In genomic region chr10:47347303-47347675, GRCh38 we compare ENCODE assay signal across 1 cellular context.
TF ChIP-seq lines count a peak whose summit lies in the region.

No MANE protein-coding gene starts in this region.

TF ChIP-seq in SK-N-SH, 30 proteins besides CTCF, POLR2A, EP300 and RAD21 (continued from another document):
- TF ChIP-seq MAX (IDR thresholded peaks at IDR 0.05; ENCODE audit: low read depth): no peak
- no peak for TF ChIP-seq FOXJ3 (CRISPR knock-in tag; IDR thresholded peaks at IDR 0.05)
- TF ChIP-seq PBX3 (IDR thresholded peaks at IDR 0.05): no peak
- no peak for TF ChIP-seq RCOR1 (IDR thresholded peaks at IDR 0.05; ENCODE audit: low read length)
- no peak for TF ChIP-seq EZH2phosphoT487 (IDR thresholded peaks at IDR 0.05; ENCODE audit: borderline replicate concordance, low read depth)
- no peak for TF ChIP-seq REST (IDR thresholded peaks at IDR 0.05; ENCODE audit: low read depth, low read length)
- no peak for TF ChIP-seq SMC3 (IDR thresholded peaks at IDR 0.05; ENCODE audit: low read depth, low read length)
- no peak for TF ChIP-seq ELF1 (IDR thresholded peaks at IDR 0.05)
- no peak for TF ChIP-seq CHD2 (IDR thresholded peaks at IDR 0.05; ENCODE audit: low read length, partially characterized antibody)
- TF ChIP-seq POLR2AphosphoS5 (IDR thresholded peaks at IDR 0.05; ENCODE audit: low read depth, low read length): no peak
- no peak for TF ChIP-seq NFIC (IDR thresholded peaks at IDR 0.05; ENCODE audit: borderline replicate concordance)
- TF ChIP-seq SIN3A (IDR thresholded peaks at IDR 0.05; ENCODE audit: borderline replicate concordance, low read depth, low read length): no peak
- no peak for TF ChIP-seq IRF3 (IDR thresholded peaks at IDR 0.05; ENCODE audit: low read depth, low read length)
- no peak for TF ChIP-seq TCF12 (IDR thresholded peaks at IDR 0.05)
- TF ChIP-seq MEF2A (IDR thresholded peaks at IDR 0.05; ENCODE audit: borderline replicate concordance, low read depth): no peak
TF ChIP-seq in SK-N-SH: peak in this region for 0.
